In the genomic region with DNA sequence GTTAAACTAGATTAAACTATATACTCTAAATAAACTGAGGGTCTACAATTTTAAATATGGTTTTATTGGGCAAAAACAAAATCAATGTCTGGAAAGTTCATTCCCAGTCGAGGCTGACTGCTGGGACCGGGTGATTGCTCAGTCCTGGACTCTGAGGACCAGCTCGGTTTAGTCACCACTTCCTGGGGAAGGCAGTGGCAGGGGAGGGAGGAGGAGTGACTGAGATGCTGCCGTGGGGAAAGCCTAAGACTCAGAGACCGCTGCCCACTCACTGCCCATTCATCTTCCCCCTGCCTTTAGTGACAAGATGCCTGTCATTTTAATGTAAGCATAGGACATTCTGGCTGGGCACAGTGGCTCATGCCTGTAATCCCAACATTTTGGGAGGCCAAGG, we compare ENCODE assay signal across 2 cellular contexts.
TF ChIP-seq lines count a peak whose summit lies in the region.

No MANE protein-coding gene starts in this region.

TF ChIP-seq in SK-N-SH treated with all-trans-retinoic acid at 6 μM for 48 hours, 23 proteins besides CTCF, POLR2A, EP300 and RAD21 (continued from another document):
- no peak for TF ChIP-seq ZNF565 (CRISPR knock-in tag; conservative IDR thresholded peaks at IDR 0.05; ENCODE audit: low read depth)
- no peak for TF ChIP-seq ZNF70 (CRISPR knock-in tag; IDR thresholded peaks at IDR 0.05)
- no peak for TF ChIP-seq TSHZ2 (CRISPR knock-in tag; IDR thresholded peaks at IDR 0.05)

TF ChIP-seq in SK-N-SH, 30 proteins besides CTCF, POLR2A, EP300 and RAD21 (continued from another document):
- no peak for TF ChIP-seq REST (IDR thresholded peaks at IDR 0.05; ENCODE audit: low read depth, low read length)
- no peak for TF ChIP-seq USF2 (IDR thresholded peaks at IDR 0.05; ENCODE audit: borderline replicate concordance, low read depth, low read length)
- no peak for TF ChIP-seq CHD2 (IDR thresholded peaks at IDR 0.05; ENCODE audit: low read length, partially characterized antibody)
- TF ChIP-seq RXRA (IDR thresholded peaks at IDR 0.05; ENCODE audit: borderline replicate concordance, low read depth), result no peak
- TF ChIP-seq YY1 (IDR thresholded peaks at IDR 0.05; ENCODE audit: low read depth), result no peak
- TF ChIP-seq GATA2 (CRISPR knock-in tag; IDR thresholded peaks at IDR 0.05), result no peak
- no peak for TF ChIP-seq SMC3 (IDR thresholded peaks at IDR 0.05; ENCODE audit: low read depth, low read length)
- TF ChIP-seq FOSL2 (IDR thresholded peaks at IDR 0.05; ENCODE audit: borderline replicate concordance, low read depth), result no peak
- no peak for TF ChIP-seq GABPA (IDR thresholded peaks at IDR 0.05; ENCODE audit: low read depth)
- no peak for TF ChIP-seq MEF2A (IDR thresholded peaks at IDR 0.05; ENCODE audit: borderline replicate concordance, low read depth)
